ENCODE assay signal across 2 cellular contexts in genomic region chr19:15047680-15048079, GRCh38.
TF ChIP-seq lines count a peak whose summit lies in the region.

No MANE protein-coding gene starts in this region.

TF ChIP-seq in GM23338, 12 proteins besides CTCF, POLR2A, EP300 and RAD21:
- no peak for TF ChIP-seq REST (IDR thresholded peaks at IDR 0.05; ENCODE audit: unreplicated experiment)
- no peak for TF ChIP-seq ETS1 (IDR thresholded peaks at IDR 0.05)
- TF ChIP-seq STAT1 (IDR thresholded peaks at IDR 0.05; ENCODE audit: unreplicated experiment) = no peak
- TF ChIP-seq EZH2 (IDR thresholded peaks at IDR 0.05; ENCODE audit: low read depth, unreplicated experiment) = no peak
- TF ChIP-seq ZNF462 (CRISPR knock-in tag; IDR thresholded peaks at IDR 0.05) = no peak
- no peak for TF ChIP-seq ZNF331 (CRISPR knock-in tag; IDR thresholded peaks at IDR 0.05; ENCODE audit: low read depth)
- TF ChIP-seq JUNB (IDR thresholded peaks at IDR 0.05; ENCODE audit: unreplicated experiment) = no peak
- TF ChIP-seq ZNF114 (CRISPR knock-in tag; IDR thresholded peaks at IDR 0.05) = no peak
- no peak for TF ChIP-seq POLR2AphosphoS5 (IDR thresholded peaks at IDR 0.05; ENCODE audit: low read depth)
- no peak for TF ChIP-seq CREB1 (CRISPR knock-in tag; IDR thresholded peaks at IDR 0.05; ENCODE audit: low read depth)
- no peak for TF ChIP-seq EZH2phosphoT487 (IDR thresholded peaks at IDR 0.05; ENCODE audit: unreplicated experiment)
- no peak for TF ChIP-seq NANOG (IDR thresholded peaks at IDR 0.05; ENCODE audit: borderline replicate concordance)

TF ChIP-seq in K562, 482 proteins besides CTCF, POLR2A, EP300 and RAD21:
- peak; percentile 77 for TF ChIP-seq ATF3 (IDR thresholded peaks at IDR 0.05)
- TF ChIP-seq ATF3 (CRISPR knock-in tag; conservative IDR thresholded peaks at IDR 0.05) = no peak
- peak; percentile 43; the same call in 1 of the 2 replicates for TF ChIP-seq ATF7 (IDR thresholded peaks at IDR 0.05)
- TF ChIP-seq ZNF407 (IDR thresholded peaks at IDR 0.05; ENCODE audit: low read depth) = no peak
- peak; percentile 53; the same call in 1 of the 2 replicates for TF ChIP-seq CEBPG (CRISPR knock-in tag; IDR thresholded peaks at IDR 0.05)
- TF ChIP-seq CEBPG (tag; conservative IDR thresholded peaks at IDR 0.05 in 1 of 2, IDR thresholded peaks at IDR 0.05 in 1 of 2) = peak; percentile 87 to 92
- TF ChIP-seq ZNF586 (CRISPR knock-in tag; conservative IDR thresholded peaks at IDR 0.05) = no peak
